Comparison of ENCODE assay signal across 2 cellular contexts in the genomic region with DNA sequence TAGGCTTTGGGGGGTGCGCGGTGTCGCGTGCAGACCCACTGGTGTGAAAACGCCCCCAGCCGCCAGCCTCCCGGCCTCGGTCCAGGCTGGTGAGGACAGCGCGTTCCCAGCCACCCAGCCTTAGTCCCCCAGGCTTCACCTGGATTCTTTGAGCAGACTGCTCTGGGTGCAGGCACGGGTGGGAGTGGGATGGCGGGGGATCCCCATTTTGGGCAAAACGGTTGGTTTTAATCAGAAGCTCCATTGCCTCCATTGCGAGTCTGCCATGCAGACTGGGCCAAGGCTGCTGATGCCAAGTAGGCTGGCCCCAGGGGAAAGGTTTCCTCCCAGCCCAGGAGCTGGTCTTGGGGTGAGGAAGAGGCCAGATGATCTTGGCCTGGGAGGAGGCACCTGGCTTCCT.
TF ChIP-seq lines count a peak whose summit lies in the region.

No MANE protein-coding gene starts in this region.

TF ChIP-seq in IMR-90, 13 proteins besides CTCF, POLR2A, EP300 and RAD21:
- TF ChIP-seq, protein P1, sequence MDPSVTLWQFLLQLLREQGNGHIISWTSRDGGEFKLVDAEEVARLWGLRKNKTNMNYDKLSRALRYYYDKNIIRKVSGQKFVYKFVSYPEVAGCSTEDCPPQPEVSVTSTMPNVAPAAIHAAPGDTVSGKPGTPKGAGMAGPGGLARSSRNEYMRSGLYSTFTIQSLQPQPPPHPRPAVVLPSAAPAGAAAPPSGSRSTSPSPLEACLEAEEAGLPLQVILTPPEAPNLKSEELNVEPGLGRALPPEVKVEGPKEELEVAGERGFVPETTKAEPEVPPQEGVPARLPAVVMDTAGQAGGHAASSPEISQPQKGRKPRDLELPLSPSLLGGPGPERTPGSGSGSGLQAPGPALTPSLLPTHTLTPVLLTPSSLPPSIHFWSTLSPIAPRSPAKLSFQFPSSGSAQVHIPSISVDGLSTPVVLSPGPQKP (IDR thresholded peaks at IDR 0.05; ENCODE audit: borderline replicate concordance, low read depth, low read length) = no peak
- TF ChIP-seq RCOR1 (IDR thresholded peaks at IDR 0.05; ENCODE audit: insufficient replicate concordance, low read length) (no peak), SMC3 (IDR thresholded peaks at IDR 0.05; ENCODE audit: low read depth, low read length) (no peak), CHD1 (IDR thresholded peaks at IDR 0.05; ENCODE audit: low read depth, low read length) (no peak), NFE2L2 (IDR thresholded peaks at IDR 0.05; ENCODE audit: low read depth, low read length) (no peak), MXI1 (IDR thresholded peaks at IDR 0.05; ENCODE audit: borderline replicate concordance, low read depth, low read length) (no peak), RFX5 (IDR thresholded peaks at IDR 0.05; ENCODE audit: low read depth, low read length) (no peak), MAZ (IDR thresholded peaks at IDR 0.05; ENCODE audit: borderline replicate concordance, low read depth, low read length) (no peak), MAFK (IDR thresholded peaks at IDR 0.05; ENCODE audit: low read depth, low read length) (no peak), BHLHE40 (IDR thresholded peaks at IDR 0.05; ENCODE audit: low read depth, low read length) (no peak), CEBPB (IDR thresholded peaks at IDR 0.05; ENCODE audit: low read depth, low read length) (no peak), FOS (IDR thresholded peaks at IDR 0.05; ENCODE audit: low read depth, low read length) (no peak)
- TF ChIP-seq, protein P2, sequence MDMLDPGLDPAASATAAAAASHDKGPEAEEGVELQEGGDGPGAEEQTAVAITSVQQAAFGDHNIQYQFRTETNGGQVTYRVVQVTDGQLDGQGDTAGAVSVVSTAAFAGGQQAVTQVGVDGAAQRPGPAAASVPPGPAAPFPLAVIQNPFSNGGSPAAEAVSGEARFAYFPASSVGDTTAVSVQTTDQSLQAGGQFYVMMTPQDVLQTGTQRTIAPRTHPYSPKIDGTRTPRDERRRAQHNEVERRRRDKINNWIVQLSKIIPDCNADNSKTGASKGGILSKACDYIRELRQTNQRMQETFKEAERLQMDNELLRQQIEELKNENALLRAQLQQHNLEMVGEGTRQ (IDR thresholded peaks at IDR 0.05; ENCODE audit: low read depth, low read length) = no peak

TF ChIP-seq in H1, 55 proteins besides CTCF, POLR2A, EP300 and RAD21:
- no peak for TF ChIP-seq SIRT6 (IDR thresholded peaks at IDR 0.05; ENCODE audit: low read length)
- no peak for TF ChIP-seq CBX5 (IDR thresholded peaks at IDR 0.05; ENCODE audit: low read depth, low read length)
- no peak for TF ChIP-seq CBX8 (IDR thresholded peaks at IDR 0.05; ENCODE audit: borderline replicate concordance, low read depth, low read length)
- no peak for TF ChIP-seq GTF2F1 (IDR thresholded peaks at IDR 0.05; ENCODE audit: borderline replicate concordance, low read depth, low read length)
- TF ChIP-seq JUN (IDR thresholded peaks at IDR 0.05; ENCODE audit: low read depth, low read length) = no peak
- TF ChIP-seq TCF12 (IDR thresholded peaks at IDR 0.05; ENCODE audit: low read depth, low read length) = no peak
- no peak for TF ChIP-seq TBP (IDR thresholded peaks at IDR 0.05; ENCODE audit: low read depth, low read length)
- TF ChIP-seq CHD1 (IDR thresholded peaks at IDR 0.05; ENCODE audit: low read depth, low read length) = no peak
- no peak for TF ChIP-seq POU5F1 (IDR thresholded peaks at IDR 0.05; ENCODE audit: low read depth, low read length)
- TF ChIP-seq, protein P2 (IDR thresholded peaks at IDR 0.05; ENCODE audit: low read length) = no peak
